8 cellular contexts compared by ENCODE assay signal in the genomic region with DNA sequence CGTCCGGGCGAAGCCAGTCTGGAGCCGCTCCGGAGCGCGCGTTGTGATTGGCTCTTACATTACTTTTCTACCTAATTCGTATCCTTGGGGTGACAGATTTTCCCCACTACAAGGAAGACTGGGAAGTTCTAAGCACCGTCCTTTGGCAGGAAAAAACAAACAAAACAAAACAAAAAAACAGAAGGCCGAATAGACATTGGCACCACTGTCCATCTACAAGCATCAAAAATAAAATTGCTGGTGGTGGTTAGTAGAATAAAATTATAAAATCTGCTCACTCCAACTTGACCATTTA. TPM values are rescaled to one million over a fixed set of nuclear protein-coding genes. Genes with fewer than 3 reads are reported as not detected.
DNase-seq lines count a peak whose midpoint lies in the region; ATAC-seq and TF ChIP-seq lines count a peak whose summit lies in the region.

No MANE protein-coding gene starts in this region.

- H3K4ac ChIP-seq in H9 (ENCODE audit: low read depth, low read length): no peak overlapping the region
- no peak overlapping the region for H3K4ac ChIP-seq in mesendoderm (ENCODE audit: low read depth, low read length)

- H4K20me1 ChIP-seq in H9 (ENCODE audit: control insufficient read depth, insufficient read depth, insufficient read length) (peaks cover 3% of the 10 kb centered on the region), MM.1S (ENCODE audit: insufficient read depth, low read length) (no peaks in the 10 kb centered on the region)

- H3K23ac ChIP-seq in H9 (ENCODE audit: insufficient read length, low read depth, low read length) (no peak overlapping the region), mesendoderm (ENCODE audit: low read length) (no peak overlapping the region)

- H3K4me1 Mint-ChIP-seq in H9: peaks cover 9 to 13% of the 10 kb centered on the region in 2 experiments

- no peak overlapping the region for H2BK15ac ChIP-seq in H9 (ENCODE audit: low read depth, low read length)
- no peak overlapping the region for H2BK15ac ChIP-seq in mesendoderm (replicated peaks; ENCODE audit: low read depth)

- H3K23me2 ChIP-seq in H9 (ENCODE audit: insufficient read length, low read depth, low read length, poor library complexity, severe bottlenecking): peaks cover 7% of the 10 kb centered on the region

- peak overlapping the region; percentile 96 to 98 (median 97) for H3K27ac Mint-ChIP-seq in H9

- H2BK5ac ChIP-seq in H9 (ENCODE audit: insufficient read length, low read length) (no peak overlapping the region), mesendoderm (ENCODE audit: low read length) (no peak overlapping the region)

- no peaks in the 10 kb centered on the region; a peak in 1 of 5 replicates for H3K9me3 Mint-ChIP-seq in H9

- H3T11ph ChIP-seq in H9 (ENCODE audit: low read length): no peak overlapping the region

- H3K4me1 ChIP-seq in H9 (ENCODE audit: insufficient read depth, low read length) (no peaks in the 10 kb centered on the region), MM.1S (ENCODE audit: low read length) (peaks cover 4% of the 10 kb centered on the region; the same call in 1 of the 2 replicates), mesendoderm (ENCODE audit: control insufficient read depth, low read depth, low read length) (no peaks in the 10 kb centered on the region), urinary bladder (ENCODE audit: insufficient read depth) (no peaks in the 10 kb centered on the region)

- H2AFZ ChIP-seq in H9 (ENCODE audit: low read length): peak overlapping the region; percentile 91
- peak overlapping the region; percentile 93 for H2AFZ ChIP-seq in MM.1S (ENCODE audit: low read length)

- no peaks in the 10 kb centered on the region for H3K79me2 ChIP-seq in H9 (ENCODE audit: insufficient read depth, low read length)
- peaks cover 13% of the 10 kb centered on the region for H3K79me2 ChIP-seq in MM.1S (ENCODE audit: low read length)
- no peaks in the 10 kb centered on the region for H3K79me2 ChIP-seq in mesendoderm (ENCODE audit: control insufficient read depth, insufficient read depth, low read length)

- TF ChIP-seq CTCF in H9 (conservative IDR thresholded peaks at IDR 0.05): no peak
- no peak for TF ChIP-seq CTCF in MM.1S (IDR thresholded peaks at IDR 0.05; ENCODE audit: low read length)

- H4K8ac ChIP-seq in H9 (replicated peaks; ENCODE audit: insufficient read length, low read depth, low read length) (no peak overlapping the region), mesendoderm (ENCODE audit: low read depth, low read length) (no peak overlapping the region)

- no peaks in the 10 kb centered on the region for H3K36me3 Mint-ChIP-seq in H9 (ENCODE audit: insufficient read depth in 1 of 3, low read depth in 3 of 3)

- H4K5ac ChIP-seq in H9 (ENCODE audit: insufficient read length, low read depth, low read length) (peak overlapping the region; percentile 11), mesendoderm (ENCODE audit: low read length) (no peak overlapping the region)

- no peak overlapping the region for H2BK12ac ChIP-seq in H9 (ENCODE audit: insufficient read length, low read depth, low read length)

- no peaks in the 10 kb centered on the region for H3K9me2 ChIP-seq in MM.1S (replicated peaks; ENCODE audit: insufficient read depth, low read length)

- no peak overlapping the region for H4K91ac ChIP-seq in H9 (ENCODE audit: insufficient read length, low read depth, low read length)

- peak overlapping the region; percentile 54 for H3K4me2 ChIP-seq in H9 (ENCODE audit: insufficient read depth, insufficient read length, low read length)
- peak overlapping the region; percentile 73 for H3K4me2 ChIP-seq in MM.1S (ENCODE audit: low read depth, low read length)
- peak overlapping the region; percentile 87 for H3K4me2 ChIP-seq in mesendoderm (ENCODE audit: low read length)

- no peak overlapping the region for H3K56ac ChIP-seq in H9 (ENCODE audit: insufficient read length, low read depth, low read length)
- H3K56ac ChIP-seq in mesendoderm (ENCODE audit: low read length): peak overlapping the region; percentile 91

- no peak overlapping the region for H2BK20ac ChIP-seq in H9 (ENCODE audit: low read depth, low read length, poor library complexity, severe bottlenecking)

- H3K27me3 ChIP-seq in H9 (ENCODE audit: insufficient read depth, low read length) (no peaks in the 10 kb centered on the region), MM.1S (replicated peaks; ENCODE audit: insufficient read depth, low read length) (no peaks in the 10 kb centered on the region), mesendoderm (ENCODE audit: insufficient read depth, low read length, poor library complexity) (no peaks in the 10 kb centered on the region)

- no peak for DNase-seq in H9
- no peak for DNase-seq in MM.1S
- DNase-seq in dedifferentiated amniotic fluid mesenchymal stem cell (ENCODE audit: extremely low spot score): peak; percentile 69
- no peak for DNase-seq in mesendoderm
- no peak for DNase-seq in retina
- no peak for DNase-seq in NCI-H146 treated with DMSO at 0.1 percent for 48 hours (lab: John Stamatoyannopoulos, UW; ENCODE audit: unreplicated experiment)

- H2BK120ac ChIP-seq in H9 (ENCODE audit: low read depth, low read length, poor library complexity, severe bottlenecking): no peak overlapping the region
- H2BK120ac ChIP-seq in mesendoderm (ENCODE audit: low read depth, low read length): no peak overlapping the region

- H3K36me3 ChIP-seq in MM.1S (replicated peaks; ENCODE audit: insufficient read depth, low read length): no peaks in the 10 kb centered on the region
- no peaks in the 10 kb centered on the region for H3K36me3 ChIP-seq in mesendoderm (ENCODE audit: control insufficient read depth, insufficient read depth, low read length)
- no peaks in the 10 kb centered on the region for H3K36me3 ChIP-seq in urinary bladder (ENCODE audit: insufficient read depth)

- H3K18ac ChIP-seq in H9 (ENCODE audit: insufficient read length, low read depth, low read length): peak overlapping the region; percentile 76
- no peak overlapping the region for H3K18ac ChIP-seq in mesendoderm (ENCODE audit: low read length)

- peak overlapping the region; percentile 72 for H3K4me3 ChIP-seq in MM.1S (ENCODE audit: low read length)
- H3K4me3 ChIP-seq in mesendoderm (ENCODE audit: low read length): peak overlapping the region; percentile 83
- H3K4me3 ChIP-seq in urinary bladder (ENCODE audit: low read depth, low read length): peak overlapping the region; percentile 64

- H2AK5ac ChIP-seq in H9 (ENCODE audit: insufficient read length, low read length): no peak overlapping the region
- no peak overlapping the region for H2AK5ac ChIP-seq in mesendoderm (ENCODE audit: low read length)

- peak; percentile 23 for ATAC-seq in GM18858 (IDR thresholded peaks at IDR 0.05; ENCODE audit: unreplicated experiment)

- H3K9ac ChIP-seq in H9 (ENCODE audit: extremely low read depth, insufficient read length, low read length) (peak overlapping the region; percentile 83), MM.1S (ENCODE audit: low read length) (peak overlapping the region; percentile 73), mesendoderm (ENCODE audit: low read length) (peak overlapping the region; percentile 86)

- H3K27ac ChIP-seq in H9 (ENCODE audit: insufficient read length, low read depth, low read length): peak overlapping the region; percentile 33
- H3K27ac ChIP-seq in MM.1S (ENCODE audit: low read length): peak overlapping the region; percentile 83
- H3K27ac ChIP-seq in mesendoderm (ENCODE audit: low read depth, low read length): no peak overlapping the region
- H3K27ac ChIP-seq in urinary bladder (ENCODE audit: low read depth): peak overlapping the region; percentile 90

- H3F3A ChIP-seq in MM.1S (ENCODE audit: insufficient read depth, low read length): peaks cover 13% of the 10 kb centered on the region; the same call in 1 of the 2 replicates

- peaks cover 68% of the 10 kb centered on the region for H3K27me3 Mint-ChIP-seq in H9 (ENCODE audit: low read depth)

- no CpG with 5 or more reads among the region's 11 CpGs for whole genome bisulfite sequencing in H9 (ENCODE audit: extremely low coverage, insufficient read length, low lambda C conversion rate)
- WGBS in mesendoderm (ENCODE audit: extremely low coverage, insufficient coverage, low lambda C conversion rate): no CpG with 5 or more reads among the region's 11 CpGs
- 3% methylated on average over 11 of the region's 11 CpGs for WGBS in urinary bladder

- no peaks in the 10 kb centered on the region for H3K9me3 ChIP-seq in H9 (ENCODE audit: control insufficient read depth, low read depth, low read length)
- no peaks in the 10 kb centered on the region for H3K9me3 ChIP-seq in MM.1S (replicated peaks; ENCODE audit: insufficient read depth, low read length)

- H3K4me3 Mint-ChIP-seq in H9: peak overlapping the region; percentile 87 to 90

- no peak overlapping the region for H3K14ac ChIP-seq in H9 (ENCODE audit: insufficient read depth, low read length)

- no peaks in the 10 kb centered on the region for H3K79me1 ChIP-seq in H9 (ENCODE audit: insufficient read depth, low read depth, low read length, poor library complexity, severe bottlenecking)
- H3K79me1 ChIP-seq in mesendoderm (ENCODE audit: low read length): no peaks in the 10 kb centered on the region

RNA-seq across cellular contexts. Expression of a gene that starts 0.7 kb away (rescaled TPM):
- total RNA-seq in H9 (2021) (1.9 and 3.2 TPM in 2 replicates), urinary bladder (22.0 TPM)
- 2.9 TPM for polyA plus RNA-seq in mesendoderm (2013, experiment 1 of 2)
- polyA plus RNA-seq in mesendoderm (2013, experiment 2 of 2): 2.5 TPM
- polyA plus RNA-seq in urinary bladder: 27.2 TPM
